In the genomic region with DNA sequence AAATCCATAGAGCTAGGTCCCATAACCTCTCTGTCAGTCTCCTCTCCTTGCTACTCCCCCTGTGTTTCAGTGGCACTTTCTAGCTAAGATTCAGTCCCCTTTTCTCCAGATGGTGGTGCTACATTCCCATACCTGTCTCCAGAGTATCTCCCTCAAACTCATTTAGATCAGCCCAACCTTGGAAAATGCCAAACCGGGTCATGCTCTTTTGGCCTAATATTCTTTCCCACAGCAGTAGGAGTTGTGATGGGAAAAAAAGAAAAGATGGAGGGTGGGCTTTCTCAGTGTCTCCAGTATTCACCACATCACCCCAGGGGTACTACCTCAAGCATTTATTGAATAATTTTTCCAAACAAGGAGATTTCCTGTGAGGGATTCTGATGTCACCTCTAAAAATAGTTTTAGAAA, we compare ENCODE assay signal across 1 cellular context.
TF ChIP-seq lines count a peak whose summit lies in the region.

No MANE protein-coding gene starts in this region.

TF ChIP-seq in K562, 482 proteins besides CTCF, POLR2A, EP300 and RAD21 (continues in another document):
- TF ChIP-seq, protein P1, sequence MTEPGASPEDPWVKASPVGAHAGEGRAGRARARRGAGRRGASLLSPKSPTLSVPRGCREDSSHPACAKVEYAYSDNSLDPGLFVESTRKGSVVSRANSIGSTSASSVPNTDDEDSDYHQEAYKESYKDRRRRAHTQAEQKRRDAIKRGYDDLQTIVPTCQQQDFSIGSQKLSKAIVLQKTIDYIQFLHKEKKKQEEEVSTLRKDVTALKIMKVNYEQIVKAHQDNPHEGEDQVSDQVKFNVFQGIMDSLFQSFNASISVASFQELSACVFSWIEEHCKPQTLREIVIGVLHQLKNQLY (CRISPR knock-in tag; conservative IDR thresholded peaks at IDR 0.05) = no peak
- TF ChIP-seq RB1 (IDR thresholded peaks at IDR 0.05; ENCODE audit: low read depth) = peak; percentile 28; the same call in 1 of the 2 replicates
- TF ChIP-seq L3MBTL2 (IDR thresholded peaks at IDR 0.05) = 0 out of 2 replicates have a peak, but pooled peaks have one; percentile 7
- peak; percentile 87 for TF ChIP-seq CC2D1A (IDR thresholded peaks at IDR 0.05)
- TF ChIP-seq, protein P2, sequence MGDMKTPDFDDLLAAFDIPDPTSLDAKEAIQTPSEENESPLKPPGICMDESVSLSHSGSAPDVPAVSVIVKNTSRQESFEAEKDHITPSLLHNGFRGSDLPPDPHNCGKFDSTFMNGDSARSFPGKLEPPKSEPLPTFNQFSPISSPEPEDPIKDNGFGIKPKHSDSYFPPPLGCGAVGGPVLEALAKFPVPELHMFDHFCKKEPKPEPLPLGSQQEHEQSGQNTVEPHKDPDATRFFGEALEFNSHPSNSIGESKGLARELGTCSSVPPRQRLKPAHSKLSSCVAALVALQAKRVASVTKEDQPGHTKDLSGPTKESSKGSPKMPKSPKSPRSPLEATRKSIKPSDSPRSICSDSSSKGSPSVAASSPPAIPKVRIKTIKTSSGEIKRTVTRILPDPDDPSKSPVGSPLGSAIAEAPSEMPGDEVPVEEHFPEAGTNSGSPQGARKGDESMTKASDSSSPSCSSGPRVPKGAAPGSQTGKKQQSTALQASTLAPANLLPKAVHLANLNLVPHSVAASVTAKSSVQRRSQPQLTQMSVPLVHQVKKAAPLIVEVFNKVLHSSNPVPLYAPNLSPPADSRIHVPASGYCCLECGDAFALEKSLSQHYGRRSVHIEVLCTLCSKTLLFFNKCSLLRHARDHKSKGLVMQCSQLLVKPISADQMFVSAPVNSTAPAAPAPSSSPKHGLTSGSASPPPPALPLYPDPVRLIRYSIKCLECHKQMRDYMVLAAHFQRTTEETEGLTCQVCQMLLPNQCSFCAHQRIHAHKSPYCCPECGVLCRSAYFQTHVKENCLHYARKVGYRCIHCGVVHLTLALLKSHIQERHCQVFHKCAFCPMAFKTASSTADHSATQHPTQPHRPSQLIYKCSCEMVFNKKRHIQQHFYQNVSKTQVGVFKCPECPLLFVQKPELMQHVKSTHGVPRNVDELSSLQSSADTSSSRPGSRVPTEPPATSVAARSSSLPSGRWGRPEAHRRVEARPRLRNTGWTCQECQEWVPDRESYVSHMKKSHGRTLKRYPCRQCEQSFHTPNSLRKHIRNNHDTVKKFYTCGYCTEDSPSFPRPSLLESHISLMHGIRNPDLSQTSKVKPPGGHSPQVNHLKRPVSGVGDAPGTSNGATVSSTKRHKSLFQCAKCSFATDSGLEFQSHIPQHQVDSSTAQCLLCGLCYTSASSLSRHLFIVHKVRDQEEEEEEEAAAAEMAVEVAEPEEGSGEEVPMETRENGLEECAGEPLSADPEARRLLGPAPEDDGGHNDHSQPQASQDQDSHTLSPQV (IDR thresholded peaks at IDR 0.05) = 0 out of 2 replicates have a peak, but pooled peaks have one; percentile 35
- no peak for TF ChIP-seq MAFG (tag; conservative IDR thresholded peaks at IDR 0.05)
- TF ChIP-seq, protein P3, sequence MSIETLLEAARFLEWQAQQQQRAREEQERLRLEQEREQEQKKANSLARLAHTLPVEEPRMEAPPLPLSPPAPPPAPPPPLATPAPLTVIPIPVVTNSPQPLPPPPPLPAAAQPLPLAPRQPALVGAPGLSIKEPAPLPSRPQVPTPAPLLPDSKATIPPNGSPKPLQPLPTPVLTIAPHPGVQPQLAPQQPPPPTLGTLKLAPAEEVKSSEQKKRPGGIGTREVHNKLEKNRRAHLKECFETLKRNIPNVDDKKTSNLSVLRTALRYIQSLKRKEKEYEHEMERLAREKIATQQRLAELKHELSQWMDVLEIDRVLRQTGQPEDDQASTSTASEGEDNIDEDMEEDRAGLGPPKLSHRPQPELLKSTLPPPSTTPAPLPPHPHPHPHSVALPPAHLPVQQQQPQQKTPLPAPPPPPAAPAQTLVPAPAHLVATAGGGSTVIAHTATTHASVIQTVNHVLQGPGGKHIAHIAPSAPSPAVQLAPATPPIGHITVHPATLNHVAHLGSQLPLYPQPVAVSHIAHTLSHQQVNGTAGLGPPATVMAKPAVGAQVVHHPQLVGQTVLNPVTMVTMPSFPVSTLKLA (conservative IDR thresholded peaks at IDR 0.05) = 0 out of 4 replicates have a peak, but pooled peaks have one; percentile 24
- TF ChIP-seq, protein P4, sequence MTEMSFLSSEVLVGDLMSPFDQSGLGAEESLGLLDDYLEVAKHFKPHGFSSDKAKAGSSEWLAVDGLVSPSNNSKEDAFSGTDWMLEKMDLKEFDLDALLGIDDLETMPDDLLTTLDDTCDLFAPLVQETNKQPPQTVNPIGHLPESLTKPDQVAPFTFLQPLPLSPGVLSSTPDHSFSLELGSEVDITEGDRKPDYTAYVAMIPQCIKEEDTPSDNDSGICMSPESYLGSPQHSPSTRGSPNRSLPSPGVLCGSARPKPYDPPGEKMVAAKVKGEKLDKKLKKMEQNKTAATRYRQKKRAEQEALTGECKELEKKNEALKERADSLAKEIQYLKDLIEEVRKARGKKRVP (CRISPR knock-in tag; IDR thresholded peaks at IDR 0.05) = no peak
- TF ChIP-seq, protein P5, sequence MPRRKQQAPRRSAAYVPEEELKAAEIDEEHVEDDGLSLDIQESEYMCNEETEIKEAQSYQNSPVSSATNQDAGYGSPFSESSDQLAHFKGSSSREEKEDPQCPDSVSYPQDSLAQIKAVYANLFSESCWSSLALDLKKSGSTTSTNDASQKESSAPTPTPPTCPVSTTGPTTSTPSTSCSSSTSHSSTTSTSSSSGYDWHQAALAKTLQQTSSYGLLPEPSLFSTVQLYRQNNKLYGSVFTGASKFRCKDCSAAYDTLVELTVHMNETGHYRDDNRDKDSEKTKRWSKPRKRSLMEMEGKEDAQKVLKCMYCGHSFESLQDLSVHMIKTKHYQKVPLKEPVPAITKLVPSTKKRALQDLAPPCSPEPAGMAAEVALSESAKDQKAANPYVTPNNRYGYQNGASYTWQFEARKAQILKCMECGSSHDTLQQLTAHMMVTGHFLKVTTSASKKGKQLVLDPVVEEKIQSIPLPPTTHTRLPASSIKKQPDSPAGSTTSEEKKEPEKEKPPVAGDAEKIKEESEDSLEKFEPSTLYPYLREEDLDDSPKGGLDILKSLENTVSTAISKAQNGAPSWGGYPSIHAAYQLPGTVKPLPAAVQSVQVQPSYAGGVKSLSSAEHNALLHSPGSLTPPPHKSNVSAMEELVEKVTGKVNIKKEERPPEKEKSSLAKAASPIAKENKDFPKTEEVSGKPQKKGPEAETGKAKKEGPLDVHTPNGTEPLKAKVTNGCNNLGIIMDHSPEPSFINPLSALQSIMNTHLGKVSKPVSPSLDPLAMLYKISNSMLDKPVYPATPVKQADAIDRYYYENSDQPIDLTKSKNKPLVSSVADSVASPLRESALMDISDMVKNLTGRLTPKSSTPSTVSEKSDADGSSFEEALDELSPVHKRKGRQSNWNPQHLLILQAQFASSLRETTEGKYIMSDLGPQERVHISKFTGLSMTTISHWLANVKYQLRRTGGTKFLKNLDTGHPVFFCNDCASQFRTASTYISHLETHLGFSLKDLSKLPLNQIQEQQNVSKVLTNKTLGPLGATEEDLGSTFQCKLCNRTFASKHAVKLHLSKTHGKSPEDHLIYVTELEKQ (CRISPR knock-in tag; IDR thresholded peaks at IDR 0.05) = no peak
- no peak for TF ChIP-seq ATF1 (CRISPR knock-in tag; IDR thresholded peaks at IDR 0.05)
- TF ChIP-seq ATF1 (tag; IDR thresholded peaks at IDR 0.05) = no peak
- TF ChIP-seq ZSCAN29 (IDR thresholded peaks at IDR 0.05) = no peak
- TF ChIP-seq, protein P6, sequence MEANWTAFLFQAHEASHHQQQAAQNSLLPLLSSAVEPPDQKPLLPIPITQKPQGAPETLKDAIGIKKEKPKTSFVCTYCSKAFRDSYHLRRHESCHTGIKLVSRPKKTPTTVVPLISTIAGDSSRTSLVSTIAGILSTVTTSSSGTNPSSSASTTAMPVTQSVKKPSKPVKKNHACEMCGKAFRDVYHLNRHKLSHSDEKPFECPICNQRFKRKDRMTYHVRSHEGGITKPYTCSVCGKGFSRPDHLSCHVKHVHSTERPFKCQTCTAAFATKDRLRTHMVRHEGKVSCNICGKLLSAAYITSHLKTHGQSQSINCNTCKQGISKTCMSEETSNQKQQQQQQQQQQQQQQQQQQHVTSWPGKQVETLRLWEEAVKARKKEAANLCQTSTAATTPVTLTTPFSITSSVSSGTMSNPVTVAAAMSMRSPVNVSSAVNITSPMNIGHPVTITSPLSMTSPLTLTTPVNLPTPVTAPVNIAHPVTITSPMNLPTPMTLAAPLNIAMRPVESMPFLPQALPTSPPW (CRISPR knock-in tag; IDR thresholded peaks at IDR 0.05) = peak; percentile 31; the same call in 1 of the 2 replicates
- TF ChIP-seq SRF (CRISPR knock-in tag; IDR thresholded peaks at IDR 0.05) = peak in 1 of 2 experiments; percentile 42; a peak in 1 of 4 replicates
- TF ChIP-seq RUNX1 (IDR thresholded peaks at IDR 0.05; ENCODE audit: low read depth) = no peak
- no peak for TF ChIP-seq CSDE1 (IDR thresholded peaks at IDR 0.05)
- 0 out of 2 replicates have a peak, but pooled peaks have one; percentile 5 for TF ChIP-seq CREM (IDR thresholded peaks at IDR 0.05; ENCODE audit: low read depth)
- no peak for TF ChIP-seq PPARD (CRISPR knock-in tag; IDR thresholded peaks at IDR 0.05)
- TF ChIP-seq, protein P7, sequence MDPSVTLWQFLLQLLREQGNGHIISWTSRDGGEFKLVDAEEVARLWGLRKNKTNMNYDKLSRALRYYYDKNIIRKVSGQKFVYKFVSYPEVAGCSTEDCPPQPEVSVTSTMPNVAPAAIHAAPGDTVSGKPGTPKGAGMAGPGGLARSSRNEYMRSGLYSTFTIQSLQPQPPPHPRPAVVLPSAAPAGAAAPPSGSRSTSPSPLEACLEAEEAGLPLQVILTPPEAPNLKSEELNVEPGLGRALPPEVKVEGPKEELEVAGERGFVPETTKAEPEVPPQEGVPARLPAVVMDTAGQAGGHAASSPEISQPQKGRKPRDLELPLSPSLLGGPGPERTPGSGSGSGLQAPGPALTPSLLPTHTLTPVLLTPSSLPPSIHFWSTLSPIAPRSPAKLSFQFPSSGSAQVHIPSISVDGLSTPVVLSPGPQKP (CRISPR knock-in tag; IDR thresholded peaks at IDR 0.05) = no peak
- TF ChIP-seq, protein P8, sequence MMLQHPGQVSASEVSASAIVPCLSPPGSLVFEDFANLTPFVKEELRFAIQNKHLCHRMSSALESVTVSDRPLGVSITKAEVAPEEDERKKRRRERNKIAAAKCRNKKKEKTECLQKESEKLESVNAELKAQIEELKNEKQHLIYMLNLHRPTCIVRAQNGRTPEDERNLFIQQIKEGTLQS (IDR thresholded peaks at IDR 0.05) = peak; percentile 35; the same call in 1 of the 2 replicates
- TF ChIP-seq, protein P8 (CRISPR knock-in tag; conservative IDR thresholded peaks at IDR 0.05) = no peak
- no peak for TF ChIP-seq RBFOX2 (IDR thresholded peaks at IDR 0.05; ENCODE audit: low read depth, low read length)
- no peak for TF ChIP-seq EHMT2 (IDR thresholded peaks at IDR 0.05)
- no peak for TF ChIP-seq HDAC2 (IDR thresholded peaks at IDR 0.05)
- TF ChIP-seq, protein P9, sequence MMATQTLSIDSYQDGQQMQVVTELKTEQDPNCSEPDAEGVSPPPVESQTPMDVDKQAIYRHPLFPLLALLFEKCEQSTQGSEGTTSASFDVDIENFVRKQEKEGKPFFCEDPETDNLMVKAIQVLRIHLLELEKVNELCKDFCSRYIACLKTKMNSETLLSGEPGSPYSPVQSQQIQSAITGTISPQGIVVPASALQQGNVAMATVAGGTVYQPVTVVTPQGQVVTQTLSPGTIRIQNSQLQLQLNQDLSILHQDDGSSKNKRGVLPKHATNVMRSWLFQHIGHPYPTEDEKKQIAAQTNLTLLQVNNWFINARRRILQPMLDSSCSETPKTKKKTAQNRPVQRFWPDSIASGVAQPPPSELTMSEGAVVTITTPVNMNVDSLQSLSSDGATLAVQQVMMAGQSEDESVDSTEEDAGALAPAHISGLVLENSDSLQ (IDR thresholded peaks at IDR 0.05) = peak; percentile 63
- peak; percentile 90 for TF ChIP-seq ARID2 (IDR thresholded peaks at IDR 0.05)
- peak; percentile 35; the same call in 1 of the 2 replicates for TF ChIP-seq ATF7 (IDR thresholded peaks at IDR 0.05)
- no peak for TF ChIP-seq MECOM (CRISPR knock-in tag; IDR thresholded peaks at IDR 0.05)
- TF ChIP-seq, protein P10, sequence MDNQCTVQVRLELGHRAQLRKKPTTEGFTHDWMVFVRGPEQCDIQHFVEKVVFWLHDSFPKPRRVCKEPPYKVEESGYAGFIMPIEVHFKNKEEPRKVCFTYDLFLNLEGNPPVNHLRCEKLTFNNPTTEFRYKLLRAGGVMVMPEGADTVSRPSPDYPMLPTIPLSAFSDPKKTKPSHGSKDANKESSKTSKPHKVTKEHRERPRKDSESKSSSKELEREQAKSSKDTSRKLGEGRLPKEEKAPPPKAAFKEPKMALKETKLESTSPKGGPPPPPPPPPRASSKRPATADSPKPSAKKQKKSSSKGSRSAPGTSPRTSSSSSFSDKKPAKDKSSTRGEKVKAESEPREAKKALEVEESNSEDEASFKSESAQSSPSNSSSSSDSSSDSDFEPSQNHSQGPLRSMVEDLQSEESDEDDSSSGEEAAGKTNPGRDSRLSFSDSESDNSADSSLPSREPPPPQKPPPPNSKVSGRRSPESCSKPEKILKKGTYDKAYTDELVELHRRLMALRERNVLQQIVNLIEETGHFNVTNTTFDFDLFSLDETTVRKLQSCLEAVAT (IDR thresholded peaks at IDR 0.05) = peak in 1 of 2 experiments; percentile 61; a peak in 1 of 4 replicates
- TF ChIP-seq FOXK2 (conservative IDR thresholded peaks at IDR 0.05 in 1 of 2, IDR thresholded peaks at IDR 0.05 in 1 of 2; ENCODE audit: low read depth in 2 of 2) = peak in 1 of 2 experiments; percentile 70; a peak in 1 of 4 replicates
- TF ChIP-seq EP400 (IDR thresholded peaks at IDR 0.05) = peak; percentile 28; the same call in 1 of the 2 replicates
- no peak for TF ChIP-seq RBM14 (IDR thresholded peaks at IDR 0.05; ENCODE audit: borderline replicate concordance, insufficient read depth, low read depth, low read length)
- TF ChIP-seq MXI1 (IDR thresholded peaks at IDR 0.05; ENCODE audit: low read depth, low read length) = no peak
- TF ChIP-seq TCF7L2 (IDR thresholded peaks at IDR 0.05; ENCODE audit: low read depth, low read length) = peak; percentile 43; the same call in 1 of the 2 replicates
- TF ChIP-seq GATA2 (CRISPR knock-in tag; IDR thresholded peaks at IDR 0.05) = no peak
- TF ChIP-seq, protein P11, sequence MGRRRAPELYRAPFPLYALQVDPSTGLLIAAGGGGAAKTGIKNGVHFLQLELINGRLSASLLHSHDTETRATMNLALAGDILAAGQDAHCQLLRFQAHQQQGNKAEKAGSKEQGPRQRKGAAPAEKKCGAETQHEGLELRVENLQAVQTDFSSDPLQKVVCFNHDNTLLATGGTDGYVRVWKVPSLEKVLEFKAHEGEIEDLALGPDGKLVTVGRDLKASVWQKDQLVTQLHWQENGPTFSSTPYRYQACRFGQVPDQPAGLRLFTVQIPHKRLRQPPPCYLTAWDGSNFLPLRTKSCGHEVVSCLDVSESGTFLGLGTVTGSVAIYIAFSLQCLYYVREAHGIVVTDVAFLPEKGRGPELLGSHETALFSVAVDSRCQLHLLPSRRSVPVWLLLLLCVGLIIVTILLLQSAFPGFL (CRISPR knock-in tag; IDR thresholded peaks at IDR 0.05) = no peak
- peak; percentile 37; the same call in 1 of the 2 replicates for TF ChIP-seq CTBP1 (IDR thresholded peaks at IDR 0.05; ENCODE audit: borderline replicate concordance)
- no peak for TF ChIP-seq TBL1XR1 (IDR thresholded peaks at IDR 0.05; ENCODE audit: low read length in 2 of 2)
- TF ChIP-seq PURB (CRISPR knock-in tag; IDR thresholded peaks at IDR 0.05; ENCODE audit: low read depth) = no peak
